ENCODE assay signal across 20 cellular contexts in genomic region chr2:135638825-135639224, GRCh38.
"Had no signal": no experiment of that assay in that cellular context is flagged by ENCODE, and none has a peak within 500 bp of the region (broad histone marks: within the 10 kb centered on the region; RNA-seq: fewer than 3 reads in every experiment).

No MANE protein-coding gene starts in this region.

- H3K36me3 ChIP-seq: pancreas had no signal

- H3K9me3 Mint-ChIP-seq: natural killer cell; stimulated activated effector memory CD8-positive, alpha-beta T cell treated with anti-CD3 and anti-CD28 coated beads, Interleukin-12 subunit alpha, Interleukin-12 subunit beta, amount 100 ng/mL, for 72 hours; type B pancreatic cell had no signal

- H3K4me1 ChIP-seq: heart right ventricle, suprapubic skin, thyroid gland had no signal

- H3K4me3 ChIP-seq: heart right ventricle, mucosa of descending colon, pancreas, smooth muscle cell, suprapubic skin, thyroid gland had no signal

- H3K27ac Mint-ChIP-seq: natural killer cell; progenitor cell of endocrine pancreas; stimulated activated effector memory CD8-positive, alpha-beta T cell treated with anti-CD3 and anti-CD28 coated beads, Interleukin-12 subunit alpha, Interleukin-12 subunit beta, amount 100 ng/mL, for 72 hours; type B pancreatic cell had no signal

- DNase-seq: effector memory CD4-positive, alpha-beta T cell; heart right ventricle; hypothalamus; kidney; left colon; mammary epithelial cell; mucosa of descending colon; natural killer cell; occipital lobe; pancreas; right cardiac atrium; stimulated activated CD4-positive, alpha-beta T cell treated with anti-CD3 and anti-CD28 coated beads, Interleukin-2, amount 100 ng/mL, for 48 hours; stimulated activated naive CD8-positive, alpha-beta T cell treated with anti-CD3 and anti-CD28 coated beads, Interleukin-15, Interleukin-2, amounts not matched to agents 100 U/mL and 50 U/mL, for 24 hours; thyroid gland had no signal

- H3K4me2 ChIP-seq: smooth muscle cell had no signal

- H3K27me3 ChIP-seq: heart right ventricle, pancreas, suprapubic skin, thyroid gland had no signal

- ATAC-seq: esophagus mucosa; heart right ventricle; left colon; mucosa of descending colon; natural killer cell; pancreas; right cardiac atrium; stimulated activated effector memory CD8-positive, alpha-beta T cell treated with anti-CD3 and anti-CD28 coated beads, Interleukin-12 subunit alpha, Interleukin-12 subunit beta, amount 100 ng/mL, for 72 hours; stimulated activated naive CD8-positive, alpha-beta T cell treated with anti-CD3 and anti-CD28 coated beads, Interleukin-15, Interleukin-2, amounts not matched to agents 100 U/mL and 50 U/mL, for 24 hours had no signal

- H3K27ac ChIP-seq: heart right ventricle, pancreas, suprapubic skin, thyroid gland had no signal

- H3K9me3 ChIP-seq: heart right ventricle, mucosa of descending colon, pancreas, suprapubic skin, thyroid gland had no signal

- H3K4me3 Mint-ChIP-seq: natural killer cell; stimulated activated effector memory CD8-positive, alpha-beta T cell treated with anti-CD3 and anti-CD28 coated beads, Interleukin-12 subunit alpha, Interleukin-12 subunit beta, amount 100 ng/mL, for 72 hours; type B pancreatic cell had no signal

- H3K27me3 Mint-ChIP-seq: progenitor cell of endocrine pancreas, type B pancreatic cell had no signal

- H3K4me1 Mint-ChIP-seq: natural killer cell had no signal
